ENCODE assay signal across 11 cellular contexts in genomic region chr20:44990957-44991356, GRCh38. TPM values are rescaled to one million over a fixed set of nuclear protein-coding genes. Genes with fewer than 3 reads are reported as not detected.
DNase-seq lines count a peak whose midpoint lies in the region; ATAC-seq and TF ChIP-seq lines count a peak whose summit lies in the region.
"Had no signal": no experiment of that assay in that cellular context is flagged by ENCODE, and none has a peak within 500 bp of the region (broad histone marks: within the 10 kb centered on the region; RNA-seq: fewer than 3 reads in every experiment).

No MANE protein-coding gene starts in this region.

- H3K9me3 ChIP-seq in stomach: no peaks in the 10 kb centered on the region

- ATAC-seq in SK-N-SH treated with all-trans-retinoic acid at 6 μM for 48 hours (peak; percentile 21; the same call in 2 of the 3 replicates), HG03378 (IDR thresholded peaks at IDR 0.05; ENCODE audit: unreplicated experiment) (no peak)

- peak overlapping the region; percentile 93 for H3K27ac Mint-ChIP-seq in activated CD4-positive, alpha-beta T cell treated with anti-CD3 and anti-CD28 coated beads, Interleukin-2, amount 10 ng/mL, durations not matched to agents 24 days and 14 days

- peaks cover 55% of the 10 kb centered on the region for H3K36me3 Mint-ChIP-seq in activated CD4-positive, alpha-beta T cell treated with anti-CD3 and anti-CD28 coated beads, Interleukin-2, amount 10 ng/mL, durations not matched to agents 24 days and 14 days (ENCODE audit: low read depth)

- H3K9me3 Mint-ChIP-seq in activated CD4-positive, alpha-beta T cell treated with anti-CD3 and anti-CD28 coated beads, Interleukin-2, amount 10 ng/mL, durations not matched to agents 24 days and 14 days: no peaks in the 10 kb centered on the region

- H3K36me3 ChIP-seq in stomach: peaks cover 2 to 47% (median 38%) of the 10 kb centered on the region in 4 donors

- DNase-seq in activated CD4-positive, alpha-beta T cell treated with anti-CD3 and anti-CD28 coated beads, Interleukin-2, amount 10 ng/mL, durations not matched to agents 24 days and 14 days: no peak
- no peak for DNase-seq in activated CD4-positive, alpha-beta T cell treated with anti-CD3 and anti-CD28 coated beads, Interleukin-2, amount 50 U/mL, for 4 hours
- DNase-seq in fibroblast of peridontal ligament (ENCODE audit: extremely low read depth): peak; percentile 37
- DNase-seq in stomach: no peak
- no peak for DNase-seq in activated gamma-delta T cell (lab: John Stamatoyannopoulos, UW)
- DNase-seq in NCI-H2029 treated with DMSO at 0.1 percent for 48 hours (lab: John Stamatoyannopoulos, UW): no peak
- DNase-seq: ACHN, islet precursor cell, NCI-H1105 had no signal

- H3K4me1 Mint-ChIP-seq in activated CD4-positive, alpha-beta T cell treated with anti-CD3 and anti-CD28 coated beads, Interleukin-2, amount 10 ng/mL, durations not matched to agents 24 days and 14 days: peaks cover 62% of the 10 kb centered on the region

- no peak for TF ChIP-seq EP300 in stomach (IDR thresholded peaks at IDR 0.05)

- H3K4me3 Mint-ChIP-seq in activated CD4-positive, alpha-beta T cell treated with anti-CD3 and anti-CD28 coated beads, Interleukin-2, amount 10 ng/mL, durations not matched to agents 24 days and 14 days: peak overlapping the region; percentile 83

- intact Hi-C loops in activated CD4-positive, alpha-beta T cell treated with anti-CD3 and anti-CD28 coated beads, Interleukin-2, amount 10 ng/mL, durations not matched to agents 24 days and 14 days (cut with micrococcal nuclease): loop anchor here (1.0 kb wide), 3 partner anchors 12 to 32 kb away; no protein-coding TSS in a partner anchor
- intact Hi-C loops in stomach (cut with DNase I; ENCODE audit: low total_unique reads): no loop called here

- H3K4me3 ChIP-seq in stomach: peak overlapping the region in 3 of 4 donors; percentile 4 to 18 (median 14)

- H3K27me3 Mint-ChIP-seq in activated CD4-positive, alpha-beta T cell treated with anti-CD3 and anti-CD28 coated beads, Interleukin-2, amount 10 ng/mL, durations not matched to agents 24 days and 14 days: no peaks in the 10 kb centered on the region

- TF ChIP-seq CTCF in stomach (IDR thresholded peaks at IDR 0.05): no peak

- no peaks in the 10 kb centered on the region for H3K27me3 ChIP-seq in stomach

- H3K27ac ChIP-seq in stomach: peak overlapping the region in 4 of 5 donors; percentile 56 to 78 (median 64)

- no peak for TF ChIP-seq POLR2A in stomach (IDR thresholded peaks at IDR 0.05)

- peaks cover 0 to 43% (median 16%) of the 10 kb centered on the region in 4 donors for H3K4me1 ChIP-seq in stomach

TF ChIP-seq in SK-N-SH treated with all-trans-retinoic acid at 6 μM for 48 hours, 23 proteins besides CTCF, POLR2A, EP300 and RAD21:
- TF ChIP-seq TOX (CRISPR knock-in tag; IDR thresholded peaks at IDR 0.05; ENCODE audit: borderline replicate concordance) (no peak), BACH2 (CRISPR knock-in tag; IDR thresholded peaks at IDR 0.05; ENCODE audit: borderline replicate concordance) (no peak), GLIS3 (CRISPR knock-in tag; IDR thresholded peaks at IDR 0.05) (no peak), PPARA (CRISPR knock-in tag; IDR thresholded peaks at IDR 0.05; ENCODE audit: borderline replicate concordance) (no peak), ZNF70 (CRISPR knock-in tag; IDR thresholded peaks at IDR 0.05) (no peak), ARNTL (CRISPR knock-in tag; IDR thresholded peaks at IDR 0.05; ENCODE audit: borderline replicate concordance, low read depth) (no peak), ZNF565 (CRISPR knock-in tag; conservative IDR thresholded peaks at IDR 0.05; ENCODE audit: low read depth) (no peak), ZFP30 (CRISPR knock-in tag; IDR thresholded peaks at IDR 0.05) (no peak)
- TF ChIP-seq, protein P1, sequence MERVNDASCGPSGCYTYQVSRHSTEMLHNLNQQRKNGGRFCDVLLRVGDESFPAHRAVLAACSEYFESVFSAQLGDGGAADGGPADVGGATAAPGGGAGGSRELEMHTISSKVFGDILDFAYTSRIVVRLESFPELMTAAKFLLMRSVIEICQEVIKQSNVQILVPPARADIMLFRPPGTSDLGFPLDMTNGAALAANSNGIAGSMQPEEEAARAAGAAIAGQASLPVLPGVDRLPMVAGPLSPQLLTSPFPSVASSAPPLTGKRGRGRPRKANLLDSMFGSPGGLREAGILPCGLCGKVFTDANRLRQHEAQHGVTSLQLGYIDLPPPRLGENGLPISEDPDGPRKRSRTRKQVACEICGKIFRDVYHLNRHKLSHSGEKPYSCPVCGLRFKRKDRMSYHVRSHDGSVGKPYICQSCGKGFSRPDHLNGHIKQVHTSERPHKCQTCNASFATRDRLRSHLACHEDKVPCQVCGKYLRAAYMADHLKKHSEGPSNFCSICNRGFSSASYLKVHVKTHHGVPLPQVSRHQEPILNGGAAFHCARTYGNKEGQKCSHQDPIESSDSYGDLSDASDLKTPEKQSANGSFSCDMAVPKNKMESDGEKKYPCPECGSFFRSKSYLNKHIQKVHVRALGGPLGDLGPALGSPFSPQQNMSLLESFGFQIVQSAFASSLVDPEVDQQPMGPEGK (CRISPR knock-in tag; IDR thresholded peaks at IDR 0.05; ENCODE audit: borderline replicate concordance): no peak
- TF ChIP-seq, protein P2, sequence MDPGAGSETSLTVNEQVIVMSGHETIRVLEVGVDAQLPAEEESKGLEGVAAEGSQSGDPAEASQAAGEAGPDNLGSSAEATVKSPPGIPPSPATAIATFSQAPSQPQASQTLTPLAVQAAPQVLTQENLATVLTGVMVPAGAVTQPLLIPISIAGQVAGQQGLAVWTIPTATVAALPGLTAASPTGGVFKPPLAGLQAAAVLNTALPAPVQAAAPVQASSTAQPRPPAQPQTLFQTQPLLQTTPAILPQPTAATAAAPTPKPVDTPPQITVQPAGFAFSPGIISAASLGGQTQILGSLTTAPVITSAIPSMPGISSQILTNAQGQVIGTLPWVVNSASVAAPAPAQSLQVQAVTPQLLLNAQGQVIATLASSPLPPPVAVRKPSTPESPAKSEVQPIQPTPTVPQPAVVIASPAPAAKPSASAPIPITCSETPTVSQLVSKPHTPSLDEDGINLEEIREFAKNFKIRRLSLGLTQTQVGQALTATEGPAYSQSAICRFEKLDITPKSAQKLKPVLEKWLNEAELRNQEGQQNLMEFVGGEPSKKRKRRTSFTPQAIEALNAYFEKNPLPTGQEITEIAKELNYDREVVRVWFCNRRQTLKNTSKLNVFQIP (CRISPR knock-in tag; IDR thresholded peaks at IDR 0.05; ENCODE audit: borderline replicate concordance, low read depth): no peak
TF ChIP-seq in SK-N-SH treated with all-trans-retinoic acid at 6 μM for 48 hours: peak in this region for 0.

RNA-seq across cellular contexts. Expression of gene STK4, which starts 24.6 kb away (rescaled TPM):
- 141 and 143 TPM in 2 replicates for total RNA-seq in activated CD4-positive, alpha-beta T cell treated with anti-CD3 and anti-CD28 coated beads, Interleukin-2, amount 10 ng/mL, durations not matched to agents 24 days and 14 days
- 10 to 100 TPM; 16.5 to 49.6 (median 22.3) TPM for total RNA-seq in stomach
- 1 to 10 TPM; 4.8 to 6.5 (median 6.4) TPM for polyA plus RNA-seq in stomach

RNA-seq across cellular contexts. Expression of gene TOMM34, which starts 30.8 kb away (rescaled TPM):
- total RNA-seq in activated CD4-positive, alpha-beta T cell treated with anti-CD3 and anti-CD28 coated beads, Interleukin-2, amount 10 ng/mL, durations not matched to agents 24 days and 14 days: 63.4 and 64.5 TPM in 2 replicates
- 10 to 100 TPM in 1 of 5 donors, 1 to 10 TPM in 4; 1.7 to 11.6 (median 4.9) TPM for total RNA-seq in stomach
- 10 to 100 TPM; 14.4 to 15.7 (median 15.4) TPM for polyA plus RNA-seq in stomach
